Comparison of ENCODE assay signal across 8 cellular contexts in the genomic region with DNA sequence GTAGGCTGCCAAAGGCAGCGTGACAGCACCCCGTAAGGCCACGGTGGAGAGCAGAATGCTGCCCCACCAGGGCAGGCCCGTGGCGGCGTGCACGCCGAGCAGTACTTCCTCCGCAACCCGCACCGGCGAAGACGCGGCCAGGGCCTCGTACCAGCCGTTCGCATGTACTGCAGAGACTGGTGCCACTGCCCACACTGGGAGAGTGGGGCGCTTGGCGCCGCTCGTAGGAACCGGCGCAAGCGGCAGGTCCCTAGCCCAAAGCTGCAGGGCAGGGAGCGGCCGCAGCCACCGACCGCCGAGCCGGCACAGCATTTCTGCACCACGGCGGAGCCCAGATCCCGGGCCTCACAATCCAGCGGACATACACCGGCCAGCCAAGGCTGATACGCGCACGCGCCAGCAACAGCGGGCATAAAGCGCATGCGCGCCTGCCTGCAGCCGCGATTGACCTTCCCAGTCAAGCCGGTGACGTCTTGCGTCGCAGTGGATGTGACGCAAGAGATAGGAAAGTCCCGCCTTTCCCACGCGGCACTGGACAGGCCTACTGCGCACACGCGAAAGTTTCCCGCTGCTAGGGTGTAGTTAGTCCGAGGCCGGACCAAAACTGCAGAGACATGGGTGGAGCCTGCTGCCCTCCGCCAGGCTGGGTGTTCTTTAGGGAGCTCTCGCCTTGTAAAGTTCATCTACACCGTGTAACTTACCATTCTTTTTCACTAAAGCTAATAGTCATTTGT. TPM values are rescaled to one million over a fixed set of nuclear protein-coding genes. Genes with fewer than 3 reads are reported as not detected.
DNase-seq lines count a peak whose midpoint lies in the region; ATAC-seq, FAIRE-seq and TF ChIP-seq lines count a peak whose summit lies in the region.

A gene with protein sequence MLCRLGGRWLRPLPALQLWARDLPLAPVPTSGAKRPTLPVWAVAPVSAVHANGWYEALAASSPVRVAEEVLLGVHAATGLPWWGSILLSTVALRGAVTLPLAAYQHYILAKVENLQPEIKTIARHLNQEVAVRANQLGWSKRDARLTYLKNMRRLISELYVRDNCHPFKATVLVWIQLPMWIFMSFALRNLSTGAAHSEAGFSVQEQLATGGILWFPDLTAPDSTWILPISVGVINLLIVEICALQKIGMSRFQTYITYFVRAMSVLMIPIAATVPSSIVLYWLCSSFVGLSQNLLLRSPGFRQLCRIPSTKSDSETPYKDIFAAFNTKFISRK (minus strand): TSS at position 379 of the 734 bp plus-strand sequence. CDS start 67 bp downstream, at position 312.

- peak; percentile 80 for ATAC-seq in GM21447 (IDR thresholded peaks at IDR 0.05; ENCODE audit: unreplicated experiment)

- 0 out of 2 replicates have a peak, but pooled peaks cover 6% of the 10 kb centered on the region for H3F3A ChIP-seq in OCI-LY1 (ENCODE audit: insufficient read depth, low read length)

- H3K4me3 ChIP-seq in HUES64 (ENCODE audit: low read length): peak within 1 kb of the TSS; percentile 84
- H3K4me3 ChIP-seq in OCI-LY1 (ENCODE audit: low read depth, low read length, poor library complexity, severe bottlenecking): peak within 1 kb of the TSS; percentile 77

- no peaks in the 10 kb centered on the region for H3K79me2 ChIP-seq in OCI-LY1 (ENCODE audit: insufficient read depth, low read length)

- no peaks in the 10 kb centered on the region for H3K27me3 ChIP-seq in HUES64 (ENCODE audit: insufficient read depth, low read length)
- H3K27me3 ChIP-seq in OCI-LY1 (ENCODE audit: insufficient read depth, low read length): no peaks in the 10 kb centered on the region

- in situ Hi-C loops in endometrial microvascular endothelial cells (cut with HindIII; ENCODE audit: inconsistent ontology term, low pct_unique_long_range_greater_than_20kb, low sequenced_read_pairs): no loop called here

- H3K9ac ChIP-seq in HUES64 (ENCODE audit: low read depth, low read length): peak within 1 kb of the TSS; percentile 92
- H3K9ac ChIP-seq in OCI-LY1 (ENCODE audit: low read length): peak within 1 kb of the TSS; percentile 89

- peak; percentile 58 for FAIRE-seq in D721Med (lab: Jason Lieb, UNC)

- no peak for TF ChIP-seq CTCF in D721Med (IDR thresholded peaks at IDR 0.05; ENCODE audit: insufficient read depth, missing control alignments)
- no peak for TF ChIP-seq CTCF in OCI-LY1 (IDR thresholded peaks at IDR 0.05; ENCODE audit: low read length)

- peaks cover 31% of the 10 kb centered on the region for H3K36me3 ChIP-seq in HUES64 (ENCODE audit: insufficient read depth, low read length)
- H3K36me3 ChIP-seq in OCI-LY1 (ENCODE audit: insufficient read depth, low read length): peaks cover 18% of the 10 kb centered on the region; the same call in 1 of the 2 replicates

- WGBS in HUES64: under 1% methylated on average over 61 of the region's 62 CpGs

- peak within 1 kb of the TSS; percentile 85 for H3K4me2 ChIP-seq in OCI-LY1 (ENCODE audit: low read length)

- H4K20me1 ChIP-seq in OCI-LY1 (ENCODE audit: insufficient read depth, low read length): no peaks in the 10 kb centered on the region

- H3K9me3 ChIP-seq in HUES64 (ENCODE audit: insufficient read depth, low read depth, low read length): no peaks in the 10 kb centered on the region
- H3K9me3 ChIP-seq in OCI-LY1 (ENCODE audit: low read length): no peaks in the 10 kb centered on the region

- no peaks in the 10 kb centered on the region for H3K9me2 ChIP-seq in OCI-LY1 (ENCODE audit: low read depth, low read length)

- H2AFZ ChIP-seq in OCI-LY1 (ENCODE audit: low read length): peak within 1 kb of the TSS; percentile 60; the same call in 1 of the 2 replicates

- H3K4me1 ChIP-seq in HUES64 (ENCODE audit: insufficient read depth, low read length) (peaks cover 11% of the 10 kb centered on the region), OCI-LY1 (ENCODE audit: insufficient read depth, low read length, severe bottlenecking) (peaks cover 24% of the 10 kb centered on the region)

- DNase-seq in D721Med (ENCODE audit: insufficient read length, low spot score) (peak; percentile 29), mesenteric fat pad (ENCODE audit: low spot score) (peak; percentile 99)
- peak; percentile 94 for DNase-seq in activated CD8-positive, alpha-beta memory T cell treated with anti-CD3 and anti-CD28 coated beads, Interleukin-2, amount 50 U/mL, for 4 hours
- DNase-seq in stimulated activated CD8-positive, alpha-beta memory T cell treated with anti-CD3 and anti-CD28 coated beads, Interleukin-15, amount 100 ng/mL, for 24 hours (ENCODE audit: low read depth): peak; percentile 89

- peak within 1 kb of the TSS; percentile 94 for H3K27ac ChIP-seq in HUES64 (ENCODE audit: low read depth, low read length)
- H3K27ac ChIP-seq in OCI-LY1 (ENCODE audit: low read depth, low read length, poor library complexity, severe bottlenecking): peak within 1 kb of the TSS; percentile 87

RNA-seq across cellular contexts. Expression of the gene that starts here (rescaled TPM):
- polyA plus RNA-seq in HUES64 (2013, experiment 1 of 2): 12.3 TPM
- polyA plus RNA-seq in HUES64 (2013, experiment 2 of 2): 13.9 TPM
- total RNA-seq in endometrial microvascular endothelial cells (ENCODE audit: inconsistent ontology term): 25.3 TPM
- total RNA-seq in mesenteric fat pad: 11.7 TPM

Comparison
In these comparisons a context has a peak if more than half of its experiments do, and no peak if none do; other contexts are left out.
1. Peak in every context shown above with its lines: DNase-seq, ATAC-seq, H3K4me3 ChIP-seq and H3K27ac ChIP-seq.
2. DNase-seq: peak in every context shown above with its lines; median percentile 99 in mesenteric fat pad; 94 in activated CD8-positive, alpha-beta memory T cell treated with anti-CD3 and anti-CD28 coated beads, Interleukin-2, amount 50 U/mL, for 4 hours; 89 in stimulated activated CD8-positive, alpha-beta memory T cell treated with anti-CD3 and anti-CD28 coated beads, Interleukin-15, amount 100 ng/mL, for 24 hours; 29 in D721Med.